Comparison of ENCODE assay signal across 8 cellular contexts in the genomic region with DNA sequence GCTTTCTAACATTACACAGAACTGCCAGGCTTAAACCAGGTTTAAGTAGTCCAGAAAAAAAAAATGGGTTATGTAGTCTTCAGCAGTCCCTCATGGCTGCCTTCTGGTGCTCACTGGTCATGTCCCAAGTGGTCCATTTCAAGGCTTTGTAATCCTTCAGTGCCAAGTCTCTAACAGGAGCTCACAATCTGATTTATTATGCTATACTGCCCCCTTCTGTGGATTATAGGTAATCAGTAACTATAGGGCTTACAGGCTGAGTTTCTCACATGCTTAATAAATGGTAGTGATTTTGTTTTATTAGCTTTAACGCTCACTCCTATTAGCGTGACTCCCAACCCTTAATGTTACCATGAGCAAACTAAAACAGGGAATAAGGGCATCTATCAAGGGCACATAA.
DNase-seq lines count a peak whose midpoint lies in the region; ATAC-seq and TF ChIP-seq lines count a peak whose summit lies in the region.

No MANE protein-coding gene starts in this region.

- no peak for TF ChIP-seq POLR2A in IMR-90 (IDR thresholded peaks at IDR 0.05; ENCODE audit: low read depth, low read length)

- H3K27ac Mint-ChIP-seq in stimulated activated naive CD8-positive, alpha-beta T cell treated with anti-CD3 and anti-CD28 coated beads, Interleukin-15, amount 100 ng/mL, for 72 hours = no peak overlapping the region

- H3K18ac ChIP-seq in IMR-90 (ENCODE audit: low read depth, low read length) = no peak overlapping the region

- no peak for DNase-seq in stimulated activated naive CD8-positive, alpha-beta T cell treated with anti-CD3 and anti-CD28 coated beads, Interleukin-15, amount 100 ng/mL, for 72 hours
- no peak for DNase-seq in stimulated activated naive CD8-positive, alpha-beta T cell treated with anti-CD3 and anti-CD28 coated beads, Interleukin-15, Interleukin-2, amounts not matched to agents 100 U/mL and 50 U/mL, for 24 hours
- DNase-seq in IMR-90 (peak; percentile 33), WERI-Rb-1 (no peak), left lung (no peak), glomerular visceral epithelial cell (ENCODE audit: extremely low spot score) (no peak), HPDE6-E6E7 (ENCODE audit: extremely low spot score) (no peak)
- no peak for DNase-seq in stimulated activated CD4-positive, alpha-beta T cell treated with anti-CD3 and anti-CD28 coated beads, Interleukin-4, amount 100 ng/mL, for 4 hours

- H3K4me3 Mint-ChIP-seq in stimulated activated naive CD8-positive, alpha-beta T cell treated with anti-CD3 and anti-CD28 coated beads, Interleukin-15, amount 100 ng/mL, for 72 hours = no peak overlapping the region

- no peak overlapping the region for H2BK15ac ChIP-seq in IMR-90 (ENCODE audit: low read depth, low read length)

- in situ Hi-C loops in IMR-90 (cut with MboI; ENCODE audit: low sequenced_read_pairs) = no loop called here

- CTCF ChIA-PET in IMR-90 (lab: Yijun Ruan, JAX) = interaction anchor here (0.6 to 1.7 kb wide), 4 partner anchors 97 to 1150 kb away, joined by 3 to 6 read pairs (median 3); no protein-coding TSS in a partner anchor

- no peak overlapping the region for H3K9ac ChIP-seq in IMR-90 (ENCODE audit: low read depth, low read length)

- no peak overlapping the region for H3K56ac ChIP-seq in IMR-90 (ENCODE audit: extremely low read depth, insufficient read depth, low read length)

- H3K36me3 ChIP-seq in IMR-90 (ENCODE audit: control insufficient read depth, insufficient read depth, low read length) (no peaks in the 10 kb centered on the region), WERI-Rb-1 (no peaks in the 10 kb centered on the region), left lung (no peaks in the 10 kb centered on the region)

- intact Hi-C loops in IMR-90 (cut with micrococcal nuclease) = no loop called here
- intact Hi-C loops in left lung (cut with DNase I) = no loop called here

- TF ChIP-seq CTCF in IMR-90 (conservative IDR thresholded peaks at IDR 0.05; ENCODE audit: low read depth, low read length) (peak; percentile 51), WERI-Rb-1 (IDR thresholded peaks at IDR 0.05; ENCODE audit: low read depth, low read length) (peak; percentile 29; the same call in 1 of the 2 replicates), left lung (IDR thresholded peaks at IDR 0.05) (peak in 1 of 2 donors; percentile 24)

- H3K4me1 ChIP-seq in IMR-90 (ENCODE audit: control insufficient read depth, insufficient read depth, low read length) (no peaks in the 10 kb centered on the region), left lung (no peaks in the 10 kb centered on the region)

- H2BK120ac ChIP-seq in IMR-90 (ENCODE audit: low read depth, low read length) = no peak overlapping the region

- no peak overlapping the region for H2BK5ac ChIP-seq in IMR-90 (ENCODE audit: low read depth, low read length, poor library complexity, severe bottlenecking)

- H3K23ac ChIP-seq in IMR-90 (ENCODE audit: low read depth, low read length) = no peak overlapping the region

- H3K79me1 ChIP-seq in IMR-90 (ENCODE audit: low read depth in 1 of 2, low read length in 2 of 2) = no peaks in the 10 kb centered on the region

- H2BK20ac ChIP-seq in IMR-90 (ENCODE audit: low read depth, low read length) = no peak overlapping the region

- no peak overlapping the region for H2AK9ac ChIP-seq in IMR-90 (replicated peaks; ENCODE audit: low read depth, low read length, poor library complexity)

- no TSS peak for BruUV-seq in IMR-90 (replicated peaks; lab: Mats Ljungman, UMichigan)

- no peak overlapping the region for H3K4ac ChIP-seq in IMR-90 (ENCODE audit: low read depth, low read length)

- H2AK5ac ChIP-seq in IMR-90 (ENCODE audit: low read depth, low read length) = no peak overlapping the region

- H4K8ac ChIP-seq in IMR-90 (ENCODE audit: low read depth in 2 of 2, low read length in 2 of 2) = no peak overlapping the region

- H3K27ac ChIP-seq in IMR-90 (ENCODE audit: insufficient read depth, low read length) (no peak overlapping the region), WERI-Rb-1 (no peak overlapping the region), left lung (no peak overlapping the region)

- no CpG with 5 or more reads among the region's 2 CpGs for WGBS in IMR-90 (ENCODE audit: extremely low coverage in 2 of 2, insufficient read length in 1 of 2), 2 experiments

- no peaks in the 10 kb centered on the region for H3K9me3 ChIP-seq in IMR-90 (ENCODE audit: control insufficient read depth, insufficient read depth, low read length)
- H3K9me3 ChIP-seq in WERI-Rb-1 (ENCODE audit: severe bottlenecking) = no peaks in the 10 kb centered on the region
- no peaks in the 10 kb centered on the region for H3K9me3 ChIP-seq in left lung

- dilution Hi-C loops in IMR-90 (cut with HindIII; ENCODE audit: low sequenced_read_pairs, unreplicated experiment) = no loop called here

- H3K4me3 ChIP-seq in IMR-90 (ENCODE audit: insufficient read depth, low read depth, low read length) (no peak overlapping the region), WERI-Rb-1 (ENCODE audit: low read depth, low read length) (no peak overlapping the region), left lung (no peak overlapping the region)

- H3K9me1 ChIP-seq in IMR-90 (ENCODE audit: insufficient read depth, low read length) = no peaks in the 10 kb centered on the region

- no peaks in the 10 kb centered on the region for H3K9me3 Mint-ChIP-seq in stimulated activated naive CD8-positive, alpha-beta T cell treated with anti-CD3 and anti-CD28 coated beads, Interleukin-15, amount 100 ng/mL, for 72 hours

- peak; percentile 69 for TF ChIP-seq RAD21 in IMR-90 (IDR thresholded peaks at IDR 0.05; ENCODE audit: low read length)

- H4K20me1 ChIP-seq in IMR-90 (ENCODE audit: insufficient read depth, low read length) = no peaks in the 10 kb centered on the region

- H3K4me2 ChIP-seq in IMR-90 (ENCODE audit: low read depth, low read length) = no peak overlapping the region

- POLR2A ChIA-PET in IMR-90 (lab: Charles Lee; ENCODE audit: unreplicated experiment) = no interaction called here

- H3K4me1 Mint-ChIP-seq in stimulated activated naive CD8-positive, alpha-beta T cell treated with anti-CD3 and anti-CD28 coated beads, Interleukin-15, amount 100 ng/mL, for 72 hours = no peaks in the 10 kb centered on the region

- no peak overlapping the region for H2AFZ ChIP-seq in IMR-90 (replicated peaks; ENCODE audit: low read length, poor library complexity)

- H3K27me3 ChIP-seq in IMR-90 (ENCODE audit: control insufficient read depth, insufficient read depth, low read length) = no peaks in the 10 kb centered on the region
- peaks cover 11% of the 10 kb centered on the region for H3K27me3 ChIP-seq in WERI-Rb-1 (ENCODE audit: insufficient read depth, low read depth, severe bottlenecking)
- no peaks in the 10 kb centered on the region for H3K27me3 ChIP-seq in left lung

- no peak overlapping the region for H4K5ac ChIP-seq in IMR-90 (ENCODE audit: low read depth, low read length)

- ATAC-seq in stimulated activated naive CD8-positive, alpha-beta T cell treated with anti-CD3 and anti-CD28 coated beads, Interleukin-15, amount 100 ng/mL, for 72 hours = peak; percentile 67
- ATAC-seq in stimulated activated naive CD8-positive, alpha-beta T cell treated with anti-CD3 and anti-CD28 coated beads, Interleukin-15, Interleukin-2, amounts not matched to agents 100 U/mL and 50 U/mL, for 24 hours = no peak
- ATAC-seq in IMR-90 (ENCODE audit: low read depth) (no peak), left lung (peak; percentile 43)

- H3K27me3 Mint-ChIP-seq in stimulated activated naive CD8-positive, alpha-beta T cell treated with anti-CD3 and anti-CD28 coated beads, Interleukin-15, amount 100 ng/mL, for 72 hours = no peaks in the 10 kb centered on the region

- H4K91ac ChIP-seq in IMR-90 (ENCODE audit: insufficient read depth, low read depth, low read length) = no peak overlapping the region

- no peak overlapping the region for H3K14ac ChIP-seq in IMR-90 (replicated peaks; ENCODE audit: low read depth, low read length)

TF ChIP-seq in IMR-90, 13 proteins besides CTCF, POLR2A, EP300 and RAD21:
- TF ChIP-seq CHD1 (IDR thresholded peaks at IDR 0.05; ENCODE audit: low read depth, low read length) (no peak), ELK1 (IDR thresholded peaks at IDR 0.05; ENCODE audit: borderline replicate concordance, low read depth, low read length) (no peak), SMC3 (IDR thresholded peaks at IDR 0.05; ENCODE audit: low read depth, low read length) (peak; percentile 48; the same call in 1 of the 2 replicates)

Comparison
In these comparisons a context has a peak if more than half of its experiments do, and no peak if none do; other contexts are left out.
1. ATAC-seq: peak in stimulated activated naive CD8-positive, alpha-beta T cell treated with anti-CD3 and anti-CD28 coated beads, Interleukin-15, amount 100 ng/mL, for 72 hours (single experiment) and left lung (single experiment); none in stimulated activated naive CD8-positive, alpha-beta T cell treated with anti-CD3 and anti-CD28 coated beads, Interleukin-15, Interleukin-2, amounts not matched to agents 100 U/mL and 50 U/mL, for 24 hours (single experiment) and IMR-90 (single experiment).